Comparison of ENCODE assay signal across 13 cellular contexts in genomic region chr3:46369675-46370132, GRCh38. TPM values are rescaled to one million over a fixed set of nuclear protein-coding genes. Genes with fewer than 3 reads are reported as not detected.
DNase-seq lines count a peak whose midpoint lies in the region; ATAC-seq and FAIRE-seq lines count a peak whose summit lies in the region.
"Had no signal": no experiment of that assay in that cellular context is flagged by ENCODE, and none has a peak within 500 bp of the region (broad histone marks: within the 10 kb centered on the region; RNA-seq: fewer than 3 reads in every experiment).

No MANE protein-coding gene starts in this region.

- peak; percentile 36 for DNase-seq in CD1c-positive myeloid dendritic cell (ENCODE audit: extremely low spot score)
- DNase-seq in GM19239 (ENCODE audit: insufficient read length, low spot score), result no peak
- no peak for DNase-seq in effector memory CD4-positive, alpha-beta T cell
- no peak for DNase-seq in HuH-7 (ENCODE audit: low spot score)
- no peak for DNase-seq in SIG-M5 treated with dmso at 0.1 percent for 504 hours (lab: John Stamatoyannopoulos, UW; ENCODE audit: unreplicated experiment)
- no peak for DNase-seq in cerebellum (ENCODE audit: low spot score)
- DNase-seq: NCI-H69, psoas muscle, thyroid gland had no signal

- H3K9me3 ChIP-seq in effector memory CD4-positive, alpha-beta T cell (ENCODE audit: control insufficient read depth, low read length), result no peaks in the 10 kb centered on the region
- H3K9me3 ChIP-seq: psoas muscle, thyroid gland had no signal

- no peaks in the 10 kb centered on the region for H3K36me3 ChIP-seq in effector memory CD4-positive, alpha-beta T cell (ENCODE audit: control insufficient read depth, insufficient read depth, low read length)
- H3K36me3 ChIP-seq: thyroid gland had no signal

- ATAC-seq in HG03558 (IDR thresholded peaks at IDR 0.05; ENCODE audit: extremely low read depth, unreplicated experiment), result peak; percentile 48
- no peak for ATAC-seq in HG03108 (IDR thresholded peaks at IDR 0.05; ENCODE audit: unreplicated experiment)
- ATAC-seq: psoas muscle had no signal

- peak; percentile 73 for FAIRE-seq in GM19239 (lab: Jason Lieb, UNC)
- FAIRE-seq: colon had no signal

- peak overlapping the region; percentile 1 for H3K4me3 ChIP-seq in effector memory CD4-positive, alpha-beta T cell (ENCODE audit: insufficient read depth, low read depth, low read length, poor library complexity, severe bottlenecking)
- H3K4me3 ChIP-seq: psoas muscle, thyroid gland had no signal

- no peaks in the 10 kb centered on the region for H3K27me3 ChIP-seq in effector memory CD4-positive, alpha-beta T cell (replicated peaks; ENCODE audit: control insufficient read depth, insufficient read depth, low read length, poor library complexity, severe bottlenecking)
- H3K27me3 ChIP-seq: thyroid gland had no signal

- H3K4me1 ChIP-seq in effector memory CD4-positive, alpha-beta T cell (ENCODE audit: control insufficient read depth, insufficient read depth, low read length, poor library complexity, severe bottlenecking), result peaks cover 31% of the 10 kb centered on the region
- H3K4me1 ChIP-seq: psoas muscle, thyroid gland had no signal

- H3K27ac ChIP-seq in effector memory CD4-positive, alpha-beta T cell (ENCODE audit: insufficient read depth, low read length, poor library complexity, severe bottlenecking), result peak overlapping the region; percentile 30
- H3K27ac ChIP-seq: C4-2B, psoas muscle, thyroid gland had no signal

RNA-seq across cellular contexts. Expression of gene CCR5, which starts 1.0 kb away (rescaled TPM):
- not detected for total RNA-seq in cerebellum

RNA-seq across cellular contexts. Expression of gene CCR2, which starts 15.8 kb away (rescaled TPM):
- total RNA-seq in cerebellum, result 0.45 TPM

RNA-seq across cellular contexts. Expression of gene CCRL2, which starts 37.4 kb away (rescaled TPM):
- 0.36 TPM for total RNA-seq in cerebellum
